Comparison of ENCODE assay signal across 24 cellular contexts in genomic region chr1:160874935-160875334, GRCh38. TPM values are rescaled to one million over a fixed set of nuclear protein-coding genes. Genes with fewer than 3 reads are reported as not detected.
DNase-seq lines count a peak whose midpoint lies in the region; ATAC-seq and TF ChIP-seq lines count a peak whose summit lies in the region.
"Had no signal": no experiment of that assay in that cellular context is flagged by ENCODE, and none has a peak within 500 bp of the region (broad histone marks: within the 10 kb centered on the region; RNA-seq: fewer than 3 reads in every experiment).

No MANE protein-coding gene starts in this region.

- no TSS peak for BruUV-seq in Caco-2 (replicated peaks; lab: Mats Ljungman, UMichigan)

- no peak for TF ChIP-seq CTCF in Caco-2 (IDR thresholded peaks at IDR 0.05; ENCODE audit: insufficient read depth in 1 of 2, low read depth in 1 of 2, low read length in 1 of 2, severe bottlenecking in 1 of 2, unreplicated experiment in 1 of 2)
- TF ChIP-seq CTCF in neutrophil (IDR thresholded peaks at IDR 0.05): no peak

- H3K4me3 ChIP-seq in Caco-2 (ENCODE audit: low read depth, low read length) (no peak overlapping the region), neutrophil (ENCODE audit: low read depth in 1 of 2, low read length in 1 of 2) (no peak overlapping the region)
- H3K4me3 ChIP-seq: BLaER1 treated with 17β-estradiol and CSF1 and Interleukin-3, amounts not matched to agents 10 nM and 100 nM; MG63; Peyer's patch; SJSA1 had no signal

- peaks cover 18% of the 10 kb centered on the region for H3K4me1 ChIP-seq in Caco-2
- peaks cover 17 to 21% of the 10 kb centered on the region in 2 experiments for H3K4me1 ChIP-seq in neutrophil (ENCODE audit: control insufficient read depth in 1 of 2, insufficient read depth in 1 of 2, low read depth in 1 of 2, low read length in 1 of 2)
- H3K4me1 ChIP-seq: Peyer's patch, SJSA1 had no signal

- peaks cover 13% of the 10 kb centered on the region for H3K4me1 Mint-ChIP-seq in activated T-cell treated with anti-CD3 and anti-CD28 coated beads, Interleukin-2, amount 50 U/mL, for 4 hours (ENCODE audit: low read depth)
- peaks cover 29% of the 10 kb centered on the region for H3K4me1 Mint-ChIP-seq in activated T-cell treated with anti-CD3 and anti-CD28 coated beads, Interleukin-2, amount 50 U/mL, for 24 hours (ENCODE audit: low read depth)
- H3K4me1 Mint-ChIP-seq in Caco-2 (ENCODE audit: low read depth, unreplicated experiment): peaks cover 30% of the 10 kb centered on the region
- peaks cover 13% of the 10 kb centered on the region for H3K4me1 Mint-ChIP-seq in activated CD4-positive, alpha-beta T cell treated with anti-CD3 and anti-CD28 coated beads, Interleukin-2, amount 10 ng/mL, durations not matched to agents 7 days and 5 days

- no peaks in the 10 kb centered on the region for H3K36me3 Mint-ChIP-seq in activated T-cell treated with anti-CD3 and anti-CD28 coated beads, Interleukin-2, amount 50 U/mL, for 4 hours (ENCODE audit: insufficient read depth)
- no peaks in the 10 kb centered on the region for H3K36me3 Mint-ChIP-seq in activated T-cell treated with anti-CD3 and anti-CD28 coated beads, Interleukin-2, amount 50 U/mL, for 24 hours (ENCODE audit: low read depth)
- H3K36me3 Mint-ChIP-seq in Caco-2 (ENCODE audit: insufficient read depth, unreplicated experiment): no peaks in the 10 kb centered on the region
- no peaks in the 10 kb centered on the region for H3K36me3 Mint-ChIP-seq in activated naive CD4-positive, alpha-beta T cell treated with anti-CD3 and anti-CD28 coated beads, Interleukin-2, amount 50 U/mL, for 72 hours
- H3K36me3 Mint-ChIP-seq in activated CD4-positive, alpha-beta T cell treated with anti-CD3 and anti-CD28 coated beads, Interleukin-2, amount 10 ng/mL, durations not matched to agents 7 days and 5 days (ENCODE audit: low read depth): no peaks in the 10 kb centered on the region

- peaks cover 5% of the 10 kb centered on the region; the same call in 1 of the 2 replicates for H3K9me3 ChIP-seq in Caco-2
- no peaks in the 10 kb centered on the region for H3K9me3 ChIP-seq in neutrophil
- H3K9me3 ChIP-seq: MG63, Peyer's patch, SJSA1 had no signal

- H3K27ac Mint-ChIP-seq in activated T-cell treated with anti-CD3 and anti-CD28 coated beads, Interleukin-2, amount 50 U/mL, for 24 hours: no peak overlapping the region
- H3K27ac Mint-ChIP-seq in Caco-2 (ENCODE audit: unreplicated experiment): peak overlapping the region; percentile 1
- H3K27ac Mint-ChIP-seq in activated naive CD4-positive, alpha-beta T cell treated with anti-CD3 and anti-CD28 coated beads, Interleukin-2, amount 50 U/mL, for 72 hours: peak overlapping the region in 1 of 2 donors; percentile 31
- no peak overlapping the region for H3K27ac Mint-ChIP-seq in activated CD4-positive, alpha-beta T cell treated with anti-CD3 and anti-CD28 coated beads, Interleukin-2, amount 10 ng/mL, durations not matched to agents 7 days and 5 days
- H3K27ac Mint-ChIP-seq: H9 had no signal

- H3K4me3 Mint-ChIP-seq in activated T-cell treated with anti-CD3 and anti-CD28 coated beads, Interleukin-2, amount 50 U/mL, for 4 hours: no peak overlapping the region
- H3K4me3 Mint-ChIP-seq in activated T-cell treated with anti-CD3 and anti-CD28 coated beads, Interleukin-2, amount 50 U/mL, for 24 hours: no peak overlapping the region
- H3K4me3 Mint-ChIP-seq in Caco-2 (ENCODE audit: unreplicated experiment): no peak overlapping the region
- H3K4me3 Mint-ChIP-seq in activated CD4-positive, alpha-beta T cell treated with anti-CD3 and anti-CD28 coated beads, Interleukin-2, amount 10 ng/mL, durations not matched to agents 7 days and 5 days: no peak overlapping the region
- H3K4me3 Mint-ChIP-seq: H9 had no signal

- ATAC-seq in activated T-cell treated with anti-CD3 and anti-CD28 coated beads, Interleukin-2, amount 50 U/mL, for 4 hours: peak; percentile 75 to 89
- ATAC-seq in activated naive CD4-positive, alpha-beta T cell treated with anti-CD3 and anti-CD28 coated beads, Interleukin-2, amount 50 U/mL, for 72 hours: peak; percentile 71 to 79
- ATAC-seq in GM19324 (IDR thresholded peaks at IDR 0.05; ENCODE audit: low FRiP score, unreplicated experiment): no peak

- POLR2A ChIA-PET in Caco-2 (lab: Charles Lee): no interaction called here
- POLR2A ChIA-PET in activated CD4-positive, alpha-beta T cell treated with anti-CD3 and anti-CD28 coated beads, Interleukin-2, amount 10 ng/mL, durations not matched to agents 7 days and 5 days (lab: Charles Lee): no interaction called here

- CTCF ChIA-PET in Caco-2 (lab: Charles Lee): no interaction called here
- CTCF ChIA-PET in activated CD4-positive, alpha-beta T cell treated with anti-CD3 and anti-CD28 coated beads, Interleukin-2, amount 10 ng/mL, durations not matched to agents 7 days and 5 days (lab: Charles Lee): no interaction called here

- no peaks in the 10 kb centered on the region for H3K27me3 Mint-ChIP-seq in activated T-cell treated with anti-CD3 and anti-CD28 coated beads, Interleukin-2, amount 50 U/mL, for 4 hours (ENCODE audit: low read depth)
- H3K27me3 Mint-ChIP-seq in activated T-cell treated with anti-CD3 and anti-CD28 coated beads, Interleukin-2, amount 50 U/mL, for 24 hours: no peaks in the 10 kb centered on the region
- no peaks in the 10 kb centered on the region for H3K27me3 Mint-ChIP-seq in Caco-2 (ENCODE audit: insufficient read depth, unreplicated experiment)
- H3K27me3 Mint-ChIP-seq in activated CD4-positive, alpha-beta T cell treated with anti-CD3 and anti-CD28 coated beads, Interleukin-2, amount 10 ng/mL, durations not matched to agents 7 days and 5 days: peaks cover 4% of the 10 kb centered on the region

- no peaks in the 10 kb centered on the region for H3K27me3 ChIP-seq in Caco-2 (replicated peaks; ENCODE audit: control insufficient read depth, insufficient read depth, low read length)
- no peaks in the 10 kb centered on the region for H3K27me3 ChIP-seq in neutrophil
- H3K27me3 ChIP-seq: BLaER1 treated with 17β-estradiol and CSF1 and Interleukin-3, amounts not matched to agents 10 nM and 100 nM; Peyer's patch; SJSA1 had no signal

- DNase-seq in activated T-cell treated with anti-CD3 and anti-CD28 coated beads, Interleukin-2, amount 50 U/mL, for 4 hours: no peak
- no peak for DNase-seq in activated T-cell treated with anti-CD3 and anti-CD28 coated beads, Interleukin-2, amount 50 U/mL, for 24 hours
- DNase-seq in Caco-2 (no peak), retina (no peak)
- no peak for DNase-seq in activated naive CD4-positive, alpha-beta T cell treated with anti-CD3 and anti-CD28 coated beads, Interleukin-2, amount 50 U/mL, for 72 hours (ENCODE audit: low spot score in 2 of 2)
- no peak for DNase-seq in activated CD4-positive, alpha-beta T cell treated with anti-CD3 and anti-CD28 coated beads, Interleukin-2, amount 10 ng/mL, durations not matched to agents 7 days and 5 days
- DNase-seq: activated T-cell treated with anti-CD3 and anti-CD28 coated beads for 4 hours, amniotic stem cell, cortex of kidney, glutamatergic neuron, H9, IMR-90, MG63, NCI-H1436, NCI-H2107, NCI-H510A, Peyer's patch, substantia nigra, T-helper 1 cell had no signal

- intact Hi-C loops in Caco-2 (cut with micrococcal nuclease; ENCODE audit: unreplicated experiment): no loop called here

- no peaks in the 10 kb centered on the region for H3K9me3 Mint-ChIP-seq in activated T-cell treated with anti-CD3 and anti-CD28 coated beads, Interleukin-2, amount 50 U/mL, for 4 hours
- H3K9me3 Mint-ChIP-seq in activated T-cell treated with anti-CD3 and anti-CD28 coated beads, Interleukin-2, amount 50 U/mL, for 24 hours: no peaks in the 10 kb centered on the region
- H3K9me3 Mint-ChIP-seq in Caco-2 (ENCODE audit: unreplicated experiment): peaks cover 12% of the 10 kb centered on the region
- no peaks in the 10 kb centered on the region for H3K9me3 Mint-ChIP-seq in activated naive CD4-positive, alpha-beta T cell treated with anti-CD3 and anti-CD28 coated beads, Interleukin-2, amount 50 U/mL, for 72 hours
- no peaks in the 10 kb centered on the region for H3K9me3 Mint-ChIP-seq in activated CD4-positive, alpha-beta T cell treated with anti-CD3 and anti-CD28 coated beads, Interleukin-2, amount 10 ng/mL, durations not matched to agents 7 days and 5 days

- H3K27ac ChIP-seq in neutrophil: peak overlapping the region; percentile 54
- H3K27ac ChIP-seq: BLaER1 treated with 17β-estradiol and CSF1 and Interleukin-3, amounts not matched to agents 10 nM and 100 nM; Peyer's patch; SJSA1 had no signal

- H3K36me3 ChIP-seq in Caco-2 (ENCODE audit: control insufficient read depth, insufficient read depth, low read length): no peaks in the 10 kb centered on the region
- no peaks in the 10 kb centered on the region for H3K36me3 ChIP-seq in neutrophil
- H3K36me3 ChIP-seq: BLaER1 treated with 17β-estradiol and CSF1 and Interleukin-3, amounts not matched to agents 10 nM and 100 nM; MG63; Peyer's patch; SJSA1 had no signal

RNA-seq across cellular contexts. Expression of gene ITLN1, which starts 10.0 kb away (rescaled TPM):
- total RNA-seq in activated T-cell treated with anti-CD3 and anti-CD28 coated beads, Interleukin-2, amount 50 U/mL, for 4 hours: not detected
- total RNA-seq in Caco-2 (2022): 0.37 TPM in 1 of 2 replicates, not detected in the other
- total RNA-seq in activated naive CD4-positive, alpha-beta T cell treated with anti-CD3 and anti-CD28 coated beads, Interleukin-2, amount 50 U/mL, for 72 hours: not detected
- not detected for total RNA-seq in activated CD4-positive, alpha-beta T cell treated with anti-CD3 and anti-CD28 coated beads, Interleukin-2, amount 10 ng/mL, durations not matched to agents 7 days and 5 days
- total RNA-seq: H9, IMR-90, renal cortical epithelial cell, SJSA1 had no signal

RNA-seq across cellular contexts. Expression of gene CD244, which starts 12.2 kb away (rescaled TPM):
- under 1 TPM; 0.30 to 0.53 (median 0.38) TPM for total RNA-seq in activated T-cell treated with anti-CD3 and anti-CD28 coated beads, Interleukin-2, amount 50 U/mL, for 4 hours
- 0.11 TPM in 1 of 2 replicates, not detected in the other for total RNA-seq in Caco-2 (2022)
- under 1 TPM in 1 of 2 donors, not detected in 1; 0.36 TPM for total RNA-seq in activated naive CD4-positive, alpha-beta T cell treated with anti-CD3 and anti-CD28 coated beads, Interleukin-2, amount 50 U/mL, for 72 hours
- total RNA-seq in activated CD4-positive, alpha-beta T cell treated with anti-CD3 and anti-CD28 coated beads, Interleukin-2, amount 10 ng/mL, durations not matched to agents 7 days and 5 days: 1 to 10 TPM; 1.8 to 2.1 TPM
- total RNA-seq: H9, IMR-90, renal cortical epithelial cell, SJSA1 had no signal
